Comparison of ENCODE assay signal across 14 cellular contexts in the genomic region with DNA sequence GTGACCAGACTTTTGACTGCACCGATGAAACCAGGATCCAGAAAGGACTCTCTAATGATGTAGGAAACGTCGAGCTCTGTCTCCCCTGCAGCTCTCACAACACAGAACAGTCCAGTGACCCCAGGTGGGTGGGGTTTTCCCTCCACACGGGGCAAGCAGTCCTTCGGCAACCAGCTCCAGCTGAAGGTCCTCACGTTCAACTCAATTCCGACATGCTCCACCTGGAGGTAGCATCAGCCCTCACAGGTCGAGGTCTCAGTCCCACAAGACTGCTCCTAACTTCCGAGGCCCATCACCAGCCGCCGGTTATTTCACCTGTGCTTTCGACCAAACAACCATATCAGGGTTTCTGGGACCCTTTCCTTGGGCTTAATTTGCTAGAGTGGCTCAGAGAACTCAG.
"Had no signal": no experiment of that assay in that cellular context is flagged by ENCODE, and none has a peak within 500 bp of the region (broad histone marks: within the 10 kb centered on the region; RNA-seq: fewer than 3 reads in every experiment).

No MANE protein-coding gene starts in this region.

- H3K9me3 ChIP-seq: ascending aorta, sigmoid colon, testis had no signal

- H3K9me3 Mint-ChIP-seq: activated T-cell treated with anti-CD3 and anti-CD28 coated beads, Interleukin-2, amount 50 U/mL, for 4 hours had no signal

- ATAC-seq: activated T-cell treated with anti-CD3 and anti-CD28 coated beads, Interleukin-2, amount 50 U/mL, for 4 hours; left lobe of liver; stimulated activated naive CD8-positive, alpha-beta T cell treated with anti-CD3 and anti-CD28 coated beads, Interleukin-15, amount 100 ng/mL, for 72 hours had no signal

- DNase-seq: activated CD4-positive, alpha-beta T cell treated with anti-CD3 and anti-CD28 coated beads, Interleukin-2, amount 50 U/mL, for 4 hours; activated CD4-positive, CD25-positive, alpha-beta regulatory T cell treated with anti-CD3 and anti-CD28 coated beads, Interleukin-2, amount 50 U/mL, for 72 hours; activated gamma-delta T cell; activated T-cell treated with anti-CD3 and anti-CD28 coated beads, Interleukin-2, amount 50 U/mL, for 4 hours; effector CD4-positive, alpha-beta T cell; glutamatergic neuron; sigmoid colon; stimulated activated CD4-positive, alpha-beta T cell treated with anti-CD3 and anti-CD28 coated beads, Interleukin-12 subunit alpha, Interleukin-12 subunit beta, amount 100 ng/mL, for 4 hours; stimulated activated naive CD8-positive, alpha-beta T cell treated with anti-CD3 and anti-CD28 coated beads, Interleukin-15, amount 100 ng/mL, for 72 hours; testis had no signal

- FAIRE-seq: islet of Langerhans had no signal

- H3K4me3 Mint-ChIP-seq: activated T-cell treated with anti-CD3 and anti-CD28 coated beads, Interleukin-2, amount 50 U/mL, for 4 hours had no signal

- H3K4me1 ChIP-seq: ascending aorta, sigmoid colon, testis had no signal

- H3K4me3 ChIP-seq: ascending aorta, coronary artery, sigmoid colon, testis had no signal

- H3K27ac ChIP-seq: ascending aorta, coronary artery, sigmoid colon, testis had no signal

- H3K27me3 ChIP-seq: ascending aorta, sigmoid colon, testis had no signal

- H3K36me3 ChIP-seq: ascending aorta, sigmoid colon had no signal

- H3K27ac Mint-ChIP-seq: stimulated activated naive CD8-positive, alpha-beta T cell treated with anti-CD3 and anti-CD28 coated beads, Interleukin-15, amount 100 ng/mL, for 72 hours had no signal
